8 cellular contexts compared by ENCODE assay signal in the genomic region with DNA sequence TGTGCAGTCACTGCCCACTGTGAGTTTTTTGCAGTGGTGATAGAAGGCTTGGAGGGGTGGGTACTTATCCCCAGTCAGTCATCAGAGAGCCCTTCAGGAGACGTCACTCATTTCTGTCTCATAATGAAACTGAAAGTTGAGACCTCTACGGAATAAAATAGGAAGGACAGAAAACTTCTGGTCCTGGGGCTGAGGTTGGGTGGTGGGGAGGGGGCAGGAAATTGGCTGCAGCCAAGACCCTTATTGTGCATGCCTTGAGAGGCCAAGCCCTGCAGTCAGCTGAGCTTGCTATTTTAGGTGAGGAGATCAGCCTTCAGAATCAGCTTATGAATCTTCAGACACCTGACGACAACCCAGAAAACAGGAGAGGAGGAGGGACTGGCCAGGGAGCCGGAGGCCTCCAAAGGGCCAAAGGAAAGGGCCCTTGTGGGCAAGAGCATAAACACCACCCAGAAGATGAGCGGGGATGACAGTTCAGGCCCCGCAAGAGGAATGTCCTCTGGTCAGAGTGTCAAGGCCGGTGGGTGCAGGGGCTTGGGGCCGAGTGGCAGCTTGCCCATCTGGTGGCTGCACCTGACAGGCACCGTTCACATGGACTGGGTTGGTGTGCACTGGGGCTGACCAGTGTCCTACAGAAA. TPM values are rescaled to one million over a fixed set of nuclear protein-coding genes. Genes with fewer than 3 reads are reported as not detected.
DNase-seq lines count a peak whose midpoint lies in the region; ATAC-seq and TF ChIP-seq lines count a peak whose summit lies in the region.

No MANE protein-coding gene starts in this region.

- no peak for TF ChIP-seq CTCF in foreskin fibroblast (IDR thresholded peaks at IDR 0.05; ENCODE audit: low read depth, low read length)

- no peaks in the 10 kb centered on the region for H3K9me3 Mint-ChIP-seq in CD4-positive, alpha-beta memory T cell

- CTCF ChIA-PET in CD4-positive, alpha-beta memory T cell (lab: Charles Lee; ENCODE audit: partially characterized antibody) = interaction anchor here (1.2 to 2.0 kb wide), 7 partner anchors 8 to 66 kb away, joined by 3 to 7 read pairs (median 3); a partner anchor contains a TSS

- H3K27me3 Mint-ChIP-seq in CD4-positive, alpha-beta memory T cell = no peaks in the 10 kb centered on the region

- peaks cover 13% of the 10 kb centered on the region for H3K4me1 ChIP-seq in CD4-positive, alpha-beta memory T cell (ENCODE audit: insufficient read depth, low read length)
- H3K4me1 ChIP-seq in effector memory CD4-positive, alpha-beta T cell (ENCODE audit: control insufficient read depth, insufficient read depth, low read length, poor library complexity, severe bottlenecking) = peaks cover 5% of the 10 kb centered on the region

- intact Hi-C loops in CD4-positive, alpha-beta memory T cell (cut with micrococcal nuclease) = loop anchor here (2.0 kb wide), 1 partner anchor 20 kb away; no protein-coding TSS in a partner anchor

- H3K27ac ChIP-seq in CD4-positive, alpha-beta memory T cell (ENCODE audit: low read depth, low read length) = peak overlapping the region; percentile 50
- peak overlapping the region; percentile 32 for H3K27ac ChIP-seq in effector memory CD4-positive, alpha-beta T cell (ENCODE audit: insufficient read depth, low read length, poor library complexity, severe bottlenecking)

- H3K4me1 Mint-ChIP-seq in CD4-positive, alpha-beta memory T cell = peaks cover 8 to 15% (median 11%) of the 10 kb centered on the region in 4 donors

- H3K9me3 ChIP-seq in CD4-positive, alpha-beta memory T cell (ENCODE audit: control insufficient read depth in 1 of 2, low read length in 2 of 2) = no peaks in the 10 kb centered on the region
- H3K9me3 ChIP-seq in effector memory CD4-positive, alpha-beta T cell (ENCODE audit: control insufficient read depth, low read length) = no peaks in the 10 kb centered on the region

- no peaks in the 10 kb centered on the region for H3K27me3 ChIP-seq in CD4-positive, alpha-beta memory T cell (ENCODE audit: insufficient read depth, low read length)
- no peaks in the 10 kb centered on the region for H3K27me3 ChIP-seq in effector memory CD4-positive, alpha-beta T cell (replicated peaks; ENCODE audit: control insufficient read depth, insufficient read depth, low read length, poor library complexity, severe bottlenecking)

- ATAC-seq in GM19395 (IDR thresholded peaks at IDR 0.05; ENCODE audit: unreplicated experiment) (peak; percentile 92), HG03520 (IDR thresholded peaks at IDR 0.05; ENCODE audit: unreplicated experiment) (peak; percentile 89), HG03469 (IDR thresholded peaks at IDR 0.05; ENCODE audit: unreplicated experiment) (no peak)

- DNase-seq in CD4-positive, alpha-beta memory T cell = peak in 4 of 5 donors; percentile 33 to 42 (median 41)
- DNase-seq in effector memory CD4-positive, alpha-beta T cell = no peak
- DNase-seq in foreskin fibroblast (no peak), NCI-H187 treated with DMSO at 0.1 percent for 48 hours (lab: John Stamatoyannopoulos, UW) (no peak), SW480 (ENCODE audit: low spot score) (no peak)

- POLR2A ChIA-PET in CD4-positive, alpha-beta memory T cell (lab: Charles Lee; ENCODE audit: partially characterized antibody) = interaction anchor here (1.0 to 2.5 kb wide), 3 partner anchors 18 to 24 kb away, joined by 3 to 21 read pairs (median 4); a partner anchor contains a TSS

- H3K36me3 Mint-ChIP-seq in CD4-positive, alpha-beta memory T cell = no peaks in the 10 kb centered on the region

- peak overlapping the region; percentile 86 to 95 (median 88) for H3K4me3 Mint-ChIP-seq in CD4-positive, alpha-beta memory T cell

- no peaks in the 10 kb centered on the region for H3K36me3 ChIP-seq in CD4-positive, alpha-beta memory T cell (ENCODE audit: insufficient read depth, low read length)
- no peaks in the 10 kb centered on the region for H3K36me3 ChIP-seq in effector memory CD4-positive, alpha-beta T cell (ENCODE audit: control insufficient read depth, insufficient read depth, low read length)

- H3K27ac Mint-ChIP-seq in CD4-positive, alpha-beta memory T cell = peak overlapping the region; percentile 79 to 98 (median 97)

- H3K4me3 ChIP-seq in CD4-positive, alpha-beta memory T cell (ENCODE audit: low read length in 2 of 2) = peak overlapping the region; percentile 6 to 58
- H3K4me3 ChIP-seq in effector memory CD4-positive, alpha-beta T cell (ENCODE audit: insufficient read depth, low read depth, low read length, poor library complexity, severe bottlenecking) = peak overlapping the region; percentile 46
- no peak overlapping the region for H3K4me3 ChIP-seq in foreskin fibroblast (ENCODE audit: low read depth in 1 of 2, low read length in 2 of 2)

RNA-seq across cellular contexts. Expression of a gene that starts 17.9 kb away (rescaled TPM):
- 100 to 1,000 TPM; 133 to 147 TPM for total RNA-seq in CD4-positive, alpha-beta memory T cell
- polyA plus RNA-seq in CD4-positive, alpha-beta memory T cell = 10 to 100 TPM; 67.3 to 77.1 TPM

Comparison
In these comparisons a context has a peak if more than half of its experiments do, and no peak if none do; other contexts are left out.
1. DNase-seq: peak in CD4-positive, alpha-beta memory T cell (4 of 5); none in effector memory CD4-positive, alpha-beta T cell (0 of 3), foreskin fibroblast (0 of 2), NCI-H187 treated with DMSO at 0.1 percent for 48 hours (single experiment) and SW480 (single experiment).
2. H3K4me3 ChIP-seq: peak in CD4-positive, alpha-beta memory T cell (2 of 2) and effector memory CD4-positive, alpha-beta T cell (single experiment); none in foreskin fibroblast (0 of 2).